In the genomic region with DNA sequence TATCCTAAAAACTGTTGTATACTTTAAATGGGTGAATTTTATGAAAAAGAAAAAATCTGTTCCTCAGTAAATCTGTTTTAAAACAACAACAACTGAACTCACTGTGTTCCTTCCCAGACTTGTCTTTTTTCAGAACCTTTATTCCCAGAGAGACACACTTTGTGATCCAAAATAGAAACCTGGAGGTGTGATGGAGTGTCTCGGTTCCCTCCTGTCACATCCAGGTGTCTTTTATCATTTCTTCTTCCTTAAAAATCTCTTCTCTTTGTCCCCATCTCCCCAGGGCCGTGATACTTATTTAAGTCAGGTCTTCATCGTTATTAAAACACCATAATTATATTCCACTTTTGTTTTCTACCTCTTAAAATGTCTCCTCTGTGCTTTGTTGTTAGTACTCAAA, we compare ENCODE assay signal across 28 cellular contexts.
"Had no signal": no experiment of that assay in that cellular context is flagged by ENCODE, and none has a peak within 500 bp of the region (broad histone marks: within the 10 kb centered on the region; RNA-seq: fewer than 3 reads in every experiment).

No MANE protein-coding gene starts in this region.

- ATAC-seq: activated CD8-positive, alpha-beta T cell treated with anti-CD3 and anti-CD28 coated beads for 36 hours; activated naive CD8-positive, alpha-beta T cell treated with anti-CD3 and anti-CD28 coated beads, Interleukin-2, amount 50 U/mL, for 24 hours; body of pancreas; T-cell; T-helper 17 cell had no signal

- H3K36me3 ChIP-seq: ascending aorta, brain microvascular endothelial cell, breast epithelium had no signal

- H3K27ac ChIP-seq: ascending aorta, body of pancreas, brain microvascular endothelial cell, breast epithelium, VCaP had no signal

- H3K27me3 ChIP-seq: ascending aorta, body of pancreas, brain microvascular endothelial cell, breast epithelium had no signal

- DNase-seq: activated B cell treated with CpG ODN at 0.5 μM for 24 hours; activated CD4-positive, alpha-beta memory T cell treated with anti-CD3 and anti-CD28 coated beads for 36 hours; activated CD4-positive, alpha-beta T cell treated with anti-CD3 and anti-CD28 coated beads for 4 hours; activated CD4-positive, alpha-beta T cell treated with anti-CD3 and anti-CD28 coated beads, Interleukin-2, amount 10 ng/mL, durations not matched to agents 24 days and 14 days; activated CD4-positive, alpha-beta T cell treated with anti-CD3 and anti-CD28 coated beads, Interleukin-2, amount 50 U/mL, for 1 hour; activated CD4-positive, alpha-beta T cell treated with anti-CD3 and anti-CD28 coated beads, Interleukin-2, amount 50 U/mL, for 4 hours; activated CD4-positive, CD25-positive, alpha-beta regulatory T cell treated with anti-CD3 and anti-CD28 coated beads, Interleukin-2, amount 50 U/mL, for 72 hours; activated CD8-positive, alpha-beta memory T cell treated with anti-CD3 and anti-CD28 coated beads, Interleukin-2, amount 50 U/mL, for 4 hours; activated CD8-positive, alpha-beta T cell treated with anti-CD3 and anti-CD28 coated beads for 36 hours; activated effector memory CD4-positive, alpha-beta T cell treated with Interleukin-2 at 50 U/mL for 16 hours; activated gamma-delta T cell; activated naive CD4-positive, alpha-beta T cell treated with anti-CD3 and anti-CD28 coated beads, Interleukin-2, amount 10 ng/mL, durations not matched to agents 7 days and 5 days; activated naive CD4-positive, alpha-beta T cell treated with Interleukin-2 at 50 U/mL for 16 hours; activated naive CD8-positive, alpha-beta T cell treated with anti-CD3 and anti-CD28 coated beads, Interleukin-2, amount 10 ng/mL, durations not matched to agents 7 days and 5 days; activated naive CD8-positive, alpha-beta T cell treated with anti-CD3 and anti-CD28 coated beads, Interleukin-2, amount 50 U/mL, for 24 hours; activated T-cell treated with anti-CD3 and anti-CD28 coated beads for 4 hours; activated T-cell treated with anti-CD3 and anti-CD28 coated beads, Interleukin-2, amount 50 U/mL, for 24 hours; activated T-cell treated with anti-CD3 and anti-CD28 coated beads, Interleukin-2, amount 50 U/mL, for 48 hours; amygdala; body of pancreas; brain microvascular endothelial cell; cerebellar nuclear complex; T-cell; T-helper 17 cell; T1000 had no signal

- H3K4me1 ChIP-seq: ascending aorta, body of pancreas, breast epithelium had no signal

- H3K4me3 ChIP-seq: ascending aorta, body of pancreas, breast epithelium had no signal

- H3K9me3 ChIP-seq: ascending aorta, body of pancreas, breast epithelium had no signal
